Comparison of ENCODE assay signal across 21 cellular contexts in the genomic region with DNA sequence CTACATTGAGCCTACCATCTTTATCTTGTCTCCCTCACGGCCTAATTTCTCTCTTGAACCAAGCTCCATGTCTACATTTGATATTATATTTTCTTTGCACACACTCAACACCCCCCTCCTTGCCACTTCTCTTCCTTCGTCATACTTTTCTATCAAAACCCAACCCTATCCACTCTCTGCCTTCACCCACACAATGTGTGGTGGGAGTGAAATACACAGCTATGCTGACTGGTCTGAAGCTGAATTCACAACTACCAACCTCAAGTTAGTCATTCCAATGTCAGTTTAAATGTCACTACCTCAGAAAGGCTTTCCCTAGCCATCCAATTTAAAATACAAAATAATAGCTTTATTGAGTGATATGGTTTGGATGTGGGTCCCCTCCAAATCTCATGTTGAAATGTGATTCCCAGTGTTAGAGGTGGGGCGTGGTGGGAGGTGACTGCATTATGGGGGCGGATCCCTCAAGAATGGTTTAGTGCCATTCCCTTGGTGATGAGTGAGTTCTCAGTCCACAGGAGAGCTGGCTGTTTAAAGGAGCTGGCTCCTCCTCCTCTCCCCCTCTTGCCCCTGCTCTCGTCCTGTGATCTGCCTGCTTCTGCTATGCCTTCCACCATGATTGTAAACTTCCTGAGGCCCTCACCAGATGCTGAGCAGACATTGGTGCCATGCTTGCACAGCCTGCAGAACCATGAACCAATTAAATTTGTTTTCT.
DNase-seq lines count a peak whose midpoint lies in the region; ATAC-seq and TF ChIP-seq lines count a peak whose summit lies in the region.
"Had no signal": no experiment of that assay in that cellular context is flagged by ENCODE, and none has a peak within 500 bp of the region (broad histone marks: within the 10 kb centered on the region; RNA-seq: fewer than 3 reads in every experiment).

No MANE protein-coding gene starts in this region.

- 100% methylated on average over 1 of the region's 5 CpGs for WGBS in H9 (ENCODE audit: extremely low coverage, insufficient read length, low lambda C conversion rate)

- H3K36me3 Mint-ChIP-seq in H9 (ENCODE audit: insufficient read depth in 1 of 3, low read depth in 3 of 3): peaks cover 0 to 3% (median 2%) of the 10 kb centered on the region in 3 experiments; a peak in 4 of 7 replicates
- H3K36me3 Mint-ChIP-seq in activated T-cell treated with anti-CD3 and anti-CD28 coated beads, Interleukin-2, amount 50 U/mL, for 4 hours (ENCODE audit: insufficient read depth): peaks cover 4% of the 10 kb centered on the region

- H3K14ac ChIP-seq in H9 (ENCODE audit: insufficient read depth, low read length): no peak overlapping the region

- H2BK12ac ChIP-seq in H9 (ENCODE audit: insufficient read length, low read depth, low read length): no peak overlapping the region

- H3K79me1 ChIP-seq in H9 (ENCODE audit: insufficient read depth, low read depth, low read length, poor library complexity, severe bottlenecking): no peaks in the 10 kb centered on the region

- peaks cover 4% of the 10 kb centered on the region; the same call in 1 of the 2 replicates for H3K4me1 ChIP-seq in H9 (ENCODE audit: insufficient read depth, low read length)

- no peaks in the 10 kb centered on the region for H3K27me3 Mint-ChIP-seq in H9 (ENCODE audit: low read depth)
- H3K27me3 Mint-ChIP-seq in activated T-cell treated with anti-CD3 and anti-CD28 coated beads, Interleukin-2, amount 50 U/mL, for 4 hours (ENCODE audit: low read depth): no peaks in the 10 kb centered on the region
- H3K27me3 Mint-ChIP-seq: central memory CD8-positive, alpha-beta T cell; effector memory CD8-positive, alpha-beta T cell; naive thymus-derived CD4-positive, alpha-beta T cell had no signal

- no peaks in the 10 kb centered on the region for H3K9me3 Mint-ChIP-seq in H9
- H3K9me3 Mint-ChIP-seq in activated T-cell treated with anti-CD3 and anti-CD28 coated beads, Interleukin-2, amount 50 U/mL, for 4 hours: no peaks in the 10 kb centered on the region
- H3K9me3 Mint-ChIP-seq: central memory CD8-positive, alpha-beta T cell; effector memory CD8-positive, alpha-beta T cell had no signal

- H4K91ac ChIP-seq in H9 (ENCODE audit: insufficient read length, low read depth, low read length): no peak overlapping the region

- no peak overlapping the region for H3K23ac ChIP-seq in H9 (ENCODE audit: insufficient read length, low read depth, low read length)

- no peak overlapping the region for H3K4ac ChIP-seq in H9 (ENCODE audit: low read depth, low read length)

- DNase-seq in activated CD8-positive, alpha-beta memory T cell treated with anti-CD3 and anti-CD28 coated beads for 24 hours: peak; percentile 68
- DNase-seq in activated CD8-positive, alpha-beta memory T cell treated with anti-CD3 and anti-CD28 coated beads, Interleukin-2, amount 50 U/mL, for 48 hours: no peak
- DNase-seq in H9 (peak; percentile 38), NCI-H2196 (lab: John Stamatoyannopoulos, UW; ENCODE audit: unreplicated experiment) (no peak), DMS153 treated with DMSO at 0.1 percent for 48 hours (lab: John Stamatoyannopoulos, UW; ENCODE audit: unreplicated experiment) (no peak)
- no peak for DNase-seq in activated T-cell treated with anti-CD3 and anti-CD28 coated beads, Interleukin-2, amount 50 U/mL, for 4 hours
- peak; percentile 3 to 22 for DNase-seq in stimulated activated CD4-positive, alpha-beta T cell treated with anti-CD3 and anti-CD28 coated beads, Interleukin-4, amount 100 ng/mL, for 48 hours (ENCODE audit: low read depth in 2 of 2)
- DNase-seq: effector memory CD8-positive, alpha-beta T cell; H7; heart left ventricle; mammary epithelial cell; NCI-H1105 treated with DMSO at 0.1 percent for 48 hours; NCI-H2107; NCI-H526; OCI-M1; substantia nigra had no signal

- no peak overlapping the region for H3K4me2 ChIP-seq in H9 (ENCODE audit: insufficient read depth, insufficient read length, low read length)

- H4K5ac ChIP-seq in H9 (ENCODE audit: insufficient read length, low read depth, low read length): no peak overlapping the region

- H4K20me1 ChIP-seq in H9 (ENCODE audit: control insufficient read depth, insufficient read depth, insufficient read length): no peaks in the 10 kb centered on the region

- TF ChIP-seq CTCF in H9 (conservative IDR thresholded peaks at IDR 0.05): no peak

- H3K4me3 Mint-ChIP-seq in H9: no peak overlapping the region
- H3K4me3 Mint-ChIP-seq in activated T-cell treated with anti-CD3 and anti-CD28 coated beads, Interleukin-2, amount 50 U/mL, for 4 hours: peak overlapping the region; percentile 5
- H3K4me3 Mint-ChIP-seq: CD14-positive monocyte; central memory CD8-positive, alpha-beta T cell; effector memory CD8-positive, alpha-beta T cell; naive thymus-derived CD4-positive, alpha-beta T cell had no signal

- H3K27me3 ChIP-seq in H9 (ENCODE audit: insufficient read depth, low read length): no peaks in the 10 kb centered on the region
- H3K27me3 ChIP-seq: heart left ventricle, SJSA1 had no signal

- H3K79me2 ChIP-seq in H9 (ENCODE audit: insufficient read depth, low read length): no peaks in the 10 kb centered on the region

- ATAC-seq in activated T-cell treated with anti-CD3 and anti-CD28 coated beads, Interleukin-2, amount 50 U/mL, for 4 hours: peak; percentile 84 to 87
- ATAC-seq in GM19463 (IDR thresholded peaks at IDR 0.05; ENCODE audit: unreplicated experiment): no peak
- ATAC-seq: effector memory CD8-positive, alpha-beta T cell; heart left ventricle; naive thymus-derived CD4-positive, alpha-beta T cell had no signal

- no peak overlapping the region for H2BK5ac ChIP-seq in H9 (ENCODE audit: insufficient read length, low read length)

- H2BK20ac ChIP-seq in H9 (ENCODE audit: low read depth, low read length, poor library complexity, severe bottlenecking): no peak overlapping the region

- H3K18ac ChIP-seq in H9 (ENCODE audit: insufficient read length, low read depth, low read length): no peak overlapping the region

- H3K23me2 ChIP-seq in H9 (ENCODE audit: insufficient read length, low read depth, low read length, poor library complexity, severe bottlenecking): no peaks in the 10 kb centered on the region

- H3K56ac ChIP-seq in H9 (ENCODE audit: insufficient read length, low read depth, low read length): no peak overlapping the region

- H3K27ac Mint-ChIP-seq in H9: no peak overlapping the region

- H2AK5ac ChIP-seq in H9 (ENCODE audit: insufficient read length, low read length): no peak overlapping the region

- no peak overlapping the region for H4K8ac ChIP-seq in H9 (replicated peaks; ENCODE audit: insufficient read length, low read depth, low read length)

- no peak overlapping the region for H2BK15ac ChIP-seq in H9 (ENCODE audit: low read depth, low read length)

- no peak overlapping the region for H3T11ph ChIP-seq in H9 (ENCODE audit: low read length)

- H2AFZ ChIP-seq in H9 (ENCODE audit: low read length): no peak overlapping the region

- peaks cover 26 to 32% of the 10 kb centered on the region in 2 experiments for H3K4me1 Mint-ChIP-seq in H9
- peaks cover 56% of the 10 kb centered on the region for H3K4me1 Mint-ChIP-seq in activated T-cell treated with anti-CD3 and anti-CD28 coated beads, Interleukin-2, amount 50 U/mL, for 4 hours (ENCODE audit: low read depth)

- H3K9me3 ChIP-seq in H9 (ENCODE audit: control insufficient read depth, low read depth, low read length): no peaks in the 10 kb centered on the region
- H3K9me3 ChIP-seq: heart left ventricle, SJSA1 had no signal

- no peak overlapping the region for H3K9ac ChIP-seq in H9 (ENCODE audit: extremely low read depth, insufficient read length, low read length)

- H2BK120ac ChIP-seq in H9 (ENCODE audit: low read depth, low read length, poor library complexity, severe bottlenecking): no peak overlapping the region

- no peak overlapping the region for H3K27ac ChIP-seq in H9 (ENCODE audit: insufficient read length, low read depth, low read length)
- H3K27ac ChIP-seq: SJSA1 had no signal

Comparison
In these comparisons a context has a peak if more than half of its experiments do, and no peak if none do; other contexts are left out.
1. DNase-seq: peak in activated CD8-positive, alpha-beta memory T cell treated with anti-CD3 and anti-CD28 coated beads for 24 hours (single experiment), H9 (single experiment) and stimulated activated CD4-positive, alpha-beta T cell treated with anti-CD3 and anti-CD28 coated beads, Interleukin-4, amount 100 ng/mL, for 48 hours (2 of 2); none in activated CD8-positive, alpha-beta memory T cell treated with anti-CD3 and anti-CD28 coated beads, Interleukin-2, amount 50 U/mL, for 48 hours (single experiment), activated T-cell treated with anti-CD3 and anti-CD28 coated beads, Interleukin-2, amount 50 U/mL, for 4 hours (single experiment), NCI-H2196 (single experiment) and DMS153 treated with DMSO at 0.1 percent for 48 hours (single experiment).